1 cellular context compared by ENCODE assay signal in genomic region chr3:121545564-121546455, GRCh38.
TF ChIP-seq lines count a peak whose summit lies in the region.

POLQ (minus strand) TSS chr3:121545988; CDS start chr3:121545877, 111 bp downstream.

TF ChIP-seq in WTC11, 78 proteins besides CTCF, POLR2A, EP300 and RAD21 (continued from another document):
- TF ChIP-seq ZNF532 (CRISPR knock-in tag; IDR thresholded peaks at IDR 0.05; ENCODE audit: borderline replicate concordance): no peak
- TF ChIP-seq NFE2L1 (CRISPR knock-in tag; IDR thresholded peaks at IDR 0.05): peak; percentile 18; the same call in 1 of the 2 replicates
- TF ChIP-seq ZNF425 (CRISPR knock-in tag; conservative IDR thresholded peaks at IDR 0.05): no peak
- TF ChIP-seq FOXP1 (CRISPR knock-in tag; IDR thresholded peaks at IDR 0.05; ENCODE audit: borderline replicate concordance): peak; percentile 34; the same call in 1 of the 2 replicates
TF ChIP-seq in WTC11: peak in this region for 12.
